Comparison of ENCODE assay signal across 27 cellular contexts in the genomic region with DNA sequence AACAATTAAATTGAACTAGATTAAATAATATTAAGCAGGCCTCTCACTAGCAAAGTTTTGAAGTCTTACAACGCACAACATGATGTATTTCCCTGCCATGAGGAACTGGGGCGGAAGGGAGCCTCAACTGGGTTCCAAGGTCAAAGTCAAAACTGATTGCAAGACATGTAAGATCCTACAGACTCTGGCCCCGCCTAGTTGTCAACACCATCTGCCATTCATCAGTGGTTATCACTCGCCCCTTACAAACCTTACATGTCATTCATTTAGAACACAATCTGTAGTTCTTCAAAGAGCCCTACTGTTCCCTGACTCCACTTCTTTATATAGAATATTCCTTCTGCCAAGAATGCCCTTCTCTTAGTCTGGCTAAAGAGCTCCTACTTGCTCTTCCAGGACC. TPM values are rescaled to one million over a fixed set of nuclear protein-coding genes. Genes with fewer than 3 reads are reported as not detected.
DNase-seq lines count a peak whose midpoint lies in the region; ATAC-seq and TF ChIP-seq lines count a peak whose summit lies in the region.
"Had no signal": no experiment of that assay in that cellular context is flagged by ENCODE, and none has a peak within 500 bp of the region (broad histone marks: within the 10 kb centered on the region; RNA-seq: fewer than 3 reads in every experiment).

No MANE protein-coding gene starts in this region.

- DNase-seq in NCI-H2171 treated with DMSO at 0.1 percent for 48 hours (lab: John Stamatoyannopoulos, UW) (peak; percentile 25), NCI-H2171 (lab: John Stamatoyannopoulos, UW) (no peak), erythroblast (lab: John Stamatoyannopoulos, UW) (peak; percentile 49 to 59), right atrium auricular region (ENCODE audit: low spot score) (no peak), transverse colon (peak; percentile 38), AG08396 (ENCODE audit: low spot score) (no peak), iPS-NIHi11 (ENCODE audit: low spot score) (no peak)
- DNase-seq: 8988T; activated B cell treated with CpG ODN at 0.5 μM for 24 hours; activated CD4-positive, alpha-beta T cell treated with anti-CD3 and anti-CD28 coated beads, Interleukin-2, amount 10 ng/mL, durations not matched to agents 7 days and 5 days; anterior cingulate cortex; CD4-positive, alpha-beta T cell; effector CD8-positive, alpha-beta T cell; Karpas-422; MV-4-11; NCI-H2107; NCI-H446 treated with DMSO at 0.1 percent for 48 hours; NCI-H774; nephron progenitor cell; retina; RPMI8226; stimulated activated CD4-positive, alpha-beta T cell treated with anti-CD3 and anti-CD28 coated beads, Interleukin-1b, Interleukin-23, amount 100 ng/mL, for 48 hours; stimulated activated naive CD8-positive, alpha-beta T cell treated with anti-CD3 and anti-CD28 coated beads, Interleukin-15, Interleukin-2, amounts not matched to agents 100 U/mL and 50 U/mL, for 24 hours; T-cell; testis had no signal

- H3K36me3 ChIP-seq in right atrium auricular region (peaks cover 9% of the 10 kb centered on the region), transverse colon (no peaks in the 10 kb centered on the region)
- H3K36me3 ChIP-seq: breast epithelium had no signal

- intact Hi-C loops in transverse colon (cut with DNase I; ENCODE audit: low total_unique reads): no loop called here

- H3K9me3 ChIP-seq in right atrium auricular region (no peaks in the 10 kb centered on the region), transverse colon (no peaks in the 10 kb centered on the region)
- H3K9me3 ChIP-seq: breast epithelium, testis had no signal

- H3K27me3 ChIP-seq in right atrium auricular region: no peaks in the 10 kb centered on the region
- H3K27me3 ChIP-seq in transverse colon: no peaks in the 10 kb centered on the region
- H3K27me3 ChIP-seq: breast epithelium, testis had no signal

- no peak for TF ChIP-seq CTCF in right atrium auricular region (IDR thresholded peaks at IDR 0.05)
- TF ChIP-seq CTCF in transverse colon (IDR thresholded peaks at IDR 0.05): no peak

- ATAC-seq in GM18505 (IDR thresholded peaks at IDR 0.05; ENCODE audit: unreplicated experiment): no peak
- ATAC-seq: stimulated activated naive CD8-positive, alpha-beta T cell treated with anti-CD3 and anti-CD28 coated beads, Interleukin-15, Interleukin-2, amounts not matched to agents 100 U/mL and 50 U/mL, for 24 hours; T-cell had no signal

- H3K27ac ChIP-seq in right atrium auricular region: peak overlapping the region; percentile 70 to 91
- no peak overlapping the region for H3K27ac ChIP-seq in transverse colon
- H3K27ac ChIP-seq: breast epithelium, testis had no signal

- peaks cover 0 to 61% of the 10 kb centered on the region in 2 donors for H3K4me1 ChIP-seq in right atrium auricular region
- H3K4me1 ChIP-seq in transverse colon: peaks cover 0 to 38% (median 10%) of the 10 kb centered on the region in 4 donors
- H3K4me1 ChIP-seq: breast epithelium, testis had no signal

- H3K4me3 ChIP-seq in right atrium auricular region (no peak overlapping the region), transverse colon (no peak overlapping the region)
- H3K4me3 ChIP-seq: breast epithelium, testis had no signal

- TF ChIP-seq EP300 in transverse colon (IDR thresholded peaks at IDR 0.05; ENCODE audit: low read depth): no peak

- no peak for TF ChIP-seq POLR2A in erythroblast (IDR thresholded peaks at IDR 0.05; ENCODE audit: low read length)
- no peak for TF ChIP-seq POLR2A in transverse colon (IDR thresholded peaks at IDR 0.05)
- no peak for TF ChIP-seq POLR2A in GM18505 (IDR thresholded peaks at IDR 0.05; ENCODE audit: borderline replicate concordance, extremely low read depth, insufficient read depth, insufficient read length)

- 59 to 69% methylated on average over 4 of the region's 4 CpGs for WGBS in transverse colon (ENCODE audit: low coverage in 1 of 2), 2 donors

- in situ Hi-C loops in transverse colon (cut with MboI; ENCODE audit: low pct_ligation_motif_present in 1 of 4, low pct_unique_long_range_greater_than_20kb in 1 of 4, low sequenced_read_pairs in 3 of 4): loop anchor here in 2 of 4 donors (5.0 to 10.0 kb wide), 2 partner anchors 98 to 111 kb away; no protein-coding TSS in a partner anchor

RNA-seq across cellular contexts. Expression of gene ATP13A3, which starts 10.0 kb away (rescaled TPM):
- total RNA-seq in right atrium auricular region (100 to 1,000 TPM; 188 to 284 TPM), transverse colon (100 to 1,000 TPM in 2 of 4 donors, 10 to 100 TPM in 2; 23.6 to 129 (median 69.8) TPM)

Comparison
In these comparisons a context has a peak if more than half of its experiments do, and no peak if none do; other contexts are left out.
1. DNase-seq: peak in NCI-H2171 treated with DMSO at 0.1 percent for 48 hours (single experiment), erythroblast (2 of 2) and transverse colon (single experiment); none in NCI-H2171 (single experiment), right atrium auricular region (single experiment), AG08396 (single experiment) and iPS-NIHi11 (single experiment).
2. H3K27ac ChIP-seq: peak in right atrium auricular region (2 of 2); none in transverse colon (0 of 4).